Comparison of ENCODE assay signal across 8 cellular contexts in the genomic region with DNA sequence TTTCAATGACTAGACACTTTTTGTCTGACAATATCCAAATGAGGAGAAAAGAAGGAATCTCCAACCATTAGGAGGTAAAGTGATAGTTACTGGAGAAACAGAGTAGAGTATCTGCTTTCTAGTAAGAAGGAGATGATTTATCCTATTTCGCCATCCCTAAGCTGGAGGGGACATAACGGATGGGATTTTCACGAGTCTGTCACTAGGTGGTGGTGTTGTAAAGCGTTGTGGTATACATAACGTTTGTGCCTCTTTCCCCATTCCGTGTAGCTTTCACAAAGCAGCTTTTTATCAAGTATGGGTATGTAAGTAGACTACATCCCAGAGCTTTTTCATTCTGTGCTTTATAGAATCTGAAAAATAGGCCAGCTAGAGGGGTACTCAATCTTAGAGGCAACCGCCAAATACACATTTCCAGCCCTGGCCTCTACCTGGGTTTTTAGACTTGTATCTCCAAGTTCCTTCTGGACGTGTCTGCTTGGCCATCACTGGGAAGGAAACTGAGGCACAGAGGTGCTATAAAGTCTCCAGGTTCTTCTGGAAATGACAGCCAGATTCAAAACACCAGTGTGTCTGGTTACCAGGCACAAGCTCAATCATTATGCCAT. TPM values are rescaled to one million over a fixed set of nuclear protein-coding genes. Genes with fewer than 3 reads are reported as not detected.
A peak's percentile ranks its signal among the peaks of the same experiment; 100 is the strongest.
DNase-seq lines count a peak whose midpoint lies in the region; ATAC-seq and TF ChIP-seq lines count a peak whose summit lies in the region.

No MANE protein-coding gene starts in this region.

- TF ChIP-seq CTCF in GM12874 (IDR thresholded peaks at IDR 0.05; ENCODE audit: insufficient read depth, low read depth, low read length) (peak; percentile 67), foreskin fibroblast (IDR thresholded peaks at IDR 0.05; ENCODE audit: low read depth, low read length) (peak; percentile 66), omental fat pad (IDR thresholded peaks at IDR 0.05) (no peak)

- no peak overlapping the region for H3K27ac Mint-ChIP-seq in activated T-cell treated with anti-CD3 and anti-CD28 coated beads, Interleukin-2, amount 50 U/mL, for 72 hours

- H3K4me1 Mint-ChIP-seq in activated T-cell treated with anti-CD3 and anti-CD28 coated beads, Interleukin-2, amount 50 U/mL, for 72 hours (ENCODE audit: low read depth), result no peaks in the 10 kb centered on the region

- no peak overlapping the region for H3K4me3 Mint-ChIP-seq in activated T-cell treated with anti-CD3 and anti-CD28 coated beads, Interleukin-2, amount 50 U/mL, for 72 hours

- peak; percentile 80 to 88 for ATAC-seq in activated T-cell treated with anti-CD3 and anti-CD28 coated beads, Interleukin-2, amount 50 U/mL, for 72 hours (replicated peaks in 1 of 2)
- ATAC-seq in omental fat pad (ENCODE audit: low FRiP score), result peak; percentile 85

- no peaks in the 10 kb centered on the region for H3K9me3 Mint-ChIP-seq in activated T-cell treated with anti-CD3 and anti-CD28 coated beads, Interleukin-2, amount 50 U/mL, for 72 hours

- H3K4me3 ChIP-seq in foreskin fibroblast (ENCODE audit: low read depth in 1 of 2, low read length in 2 of 2), result no peak overlapping the region

- no peak for TF ChIP-seq EP300 in Ishikawa (IDR thresholded peaks at IDR 0.05; ENCODE audit: borderline replicate concordance)

- peaks cover 18% of the 10 kb centered on the region for H3K27me3 Mint-ChIP-seq in activated T-cell treated with anti-CD3 and anti-CD28 coated beads, Interleukin-2, amount 50 U/mL, for 72 hours (ENCODE audit: low read depth)

- H3K36me3 Mint-ChIP-seq in activated T-cell treated with anti-CD3 and anti-CD28 coated beads, Interleukin-2, amount 50 U/mL, for 72 hours (ENCODE audit: insufficient read depth in 2 of 2), result no peaks in the 10 kb centered on the region

- peak; percentile 89 for DNase-seq in A172 (ENCODE audit: low spot score)
- DNase-seq in NOMO-1 (lab: John Stamatoyannopoulos, UW; ENCODE audit: unreplicated experiment in 2 of 2), result peak; percentile 56 to 85
- peak; percentile 38 to 43 for DNase-seq in activated T-cell treated with anti-CD3 and anti-CD28 coated beads, Interleukin-2, amount 50 U/mL, for 72 hours
- DNase-seq in foreskin fibroblast, result peak; percentile 73 to 86
- no peak for DNase-seq in omental fat pad (ENCODE audit: low spot score)
- no peak for DNase-seq in ecto neural progenitor cell (ENCODE audit: low spot score)

- TF ChIP-seq RAD21 in Ishikawa (IDR thresholded peaks at IDR 0.05; ENCODE audit: low read depth), result peak; percentile 97

TF ChIP-seq in Ishikawa, 13 proteins besides CTCF, POLR2A, EP300 and RAD21:
- 0 out of 2 replicates have a peak, but pooled peaks have one; percentile 31 for TF ChIP-seq CEBPB (IDR thresholded peaks at IDR 0.05)
- TF ChIP-seq TEAD4 (IDR thresholded peaks at IDR 0.05), result no peak

RNA-seq across cellular contexts. Expression of a gene that starts 33.3 kb away (rescaled TPM):
- total RNA-seq in A172 (2014; rRNA removed; shearing (Covaris generic)), result not detected in 2 replicates
- total RNA-seq in activated T-cell treated with anti-CD3 and anti-CD28 coated beads, Interleukin-2, amount 50 U/mL, for 72 hours, result not detected
- 1 to 10 TPM in 2 of 4 donors, under 1 TPM in 1, not detected in 1; 0.72 to 1.8 (median 1.2) TPM for total RNA-seq in omental fat pad

Comparison
In these comparisons a context has a peak if more than half of its experiments do, and no peak if none do; other contexts are left out.
1. DNase-seq: peak in A172 (single experiment), NOMO-1 (2 of 2), activated T-cell treated with anti-CD3 and anti-CD28 coated beads, Interleukin-2, amount 50 U/mL, for 72 hours (2 of 2) and foreskin fibroblast (2 of 2); none in omental fat pad (single experiment) and ecto neural progenitor cell (single experiment).
2. CTCF ChIP-seq: peak in GM12874 (single experiment) and foreskin fibroblast (single experiment); none in omental fat pad (0 of 3).